Comparison of ENCODE assay signal across 23 cellular contexts in the genomic region with DNA sequence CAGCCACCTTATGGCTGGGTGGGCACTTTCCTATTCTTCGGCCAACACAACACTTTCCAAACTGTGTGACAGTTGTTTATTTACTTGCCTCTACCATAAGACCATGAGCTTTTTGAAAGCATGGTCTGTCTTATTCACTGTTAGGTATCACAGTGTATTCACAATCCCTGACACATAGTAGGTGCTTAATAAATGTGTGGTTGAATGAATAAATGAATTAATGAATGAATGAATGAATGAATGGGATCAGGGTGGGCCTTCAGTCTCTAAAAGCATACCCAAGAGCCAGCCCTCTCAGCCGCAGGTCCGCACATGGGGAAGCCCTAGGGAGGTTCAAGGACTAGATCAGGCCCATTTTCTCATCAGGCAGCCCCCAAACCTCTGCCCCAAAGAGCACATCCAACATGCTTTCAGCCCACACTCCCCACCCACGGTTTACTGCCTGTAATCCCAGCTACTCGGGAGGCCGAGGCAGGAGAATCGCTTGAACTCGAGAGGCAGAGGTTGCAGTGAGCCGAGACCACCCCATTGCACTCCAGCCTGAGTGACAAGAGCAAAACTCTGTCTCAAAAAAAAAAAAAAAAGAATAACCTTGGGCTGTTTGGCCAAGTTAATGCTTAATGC.
DNase-seq lines count a peak whose midpoint lies in the region; ATAC-seq, FAIRE-seq and TF ChIP-seq lines count a peak whose summit lies in the region.
"Had no signal": no experiment of that assay in that cellular context is flagged by ENCODE, and none has a peak within 500 bp of the region (broad histone marks: within the 10 kb centered on the region; RNA-seq: fewer than 3 reads in every experiment).

No MANE protein-coding gene starts in this region.

- H3K9ac ChIP-seq in GM12878 (ENCODE audit: control insufficient read depth, insufficient read depth, low read length) (no peak overlapping the region), mucosa of rectum (ENCODE audit: low read depth in 1 of 2, low read length in 2 of 2) (no peak overlapping the region)

- TF ChIP-seq CTCF in heart right ventricle (IDR thresholded peaks at IDR 0.05) = no peak
- TF ChIP-seq CTCF in GM12878 (IDR thresholded peaks at IDR 0.05 in 2 of 3, conservative IDR thresholded peaks at IDR 0.05 in 1 of 3; ENCODE audit: control insufficient read depth in 2 of 3, extremely low read depth in 1 of 3, insufficient read depth in 1 of 3, low read depth in 3 of 3, low read length in 3 of 3) = no peak

- H3K4me1 ChIP-seq in heart right ventricle (peaks cover 0 to 59% (median 31%) of the 10 kb centered on the region in 9 donors), GM12878 (ENCODE audit: control insufficient read depth, insufficient read depth, low read length) (no peaks in the 10 kb centered on the region), mucosa of rectum (ENCODE audit: control insufficient read depth in 2 of 2, insufficient read depth in 2 of 2, low read length in 2 of 2) (peaks cover 6 to 19% of the 10 kb centered on the region in 2 donors)

- TF ChIP-seq POLR2A in GM12878 (IDR thresholded peaks at IDR 0.05; ENCODE audit: low read depth, low read length) = no peak

- H3K36me3 ChIP-seq in heart right ventricle (no peaks in the 10 kb centered on the region), GM12878 (ENCODE audit: control insufficient read depth in 2 of 2, insufficient read depth in 2 of 2, low read length in 1 of 2) (no peaks in the 10 kb centered on the region), mucosa of rectum (ENCODE audit: control insufficient read depth in 2 of 2, insufficient read depth in 2 of 2, low read length in 2 of 2) (no peaks in the 10 kb centered on the region)
- H3K36me3 ChIP-seq: ascending aorta, suprapubic skin had no signal

- intact Hi-C loops in heart right ventricle (cut with DNase I) = loop anchor here in 3 of 10 donors (2.0 to 10.0 kb wide), 3 partner anchors 21 to 283 kb away; no protein-coding TSS in a partner anchor
- intact Hi-C loops in Right ventricle myocardium inferior (cut with DNase I) = loop anchor here (1.0 to 10.0 kb wide), 2 partner anchors 19 to 263 kb away; no protein-coding TSS in a partner anchor
- intact Hi-C loops in GM12878 (cut with micrococcal nuclease; ENCODE audit: unreplicated experiment) = no loop called here

- BruUV-seq in GM12878 (replicated peaks; lab: Mats Ljungman, UMichigan) = no TSS peak

- no peak overlapping the region for H3K4me2 ChIP-seq in GM12878 (ENCODE audit: control insufficient read depth, insufficient read depth)

- H3K27me3 ChIP-seq in heart right ventricle = no peaks in the 10 kb centered on the region
- H3K27me3 ChIP-seq in GM12878 (replicated peaks in 1 of 2; ENCODE audit: control insufficient read depth in 2 of 2, insufficient read depth in 2 of 2, low read length in 1 of 2) = no peaks in the 10 kb centered on the region
- H3K27me3 ChIP-seq in mucosa of rectum (ENCODE audit: control insufficient read depth in 2 of 2, insufficient read depth in 2 of 2, low read length in 2 of 2) = no peaks in the 10 kb centered on the region
- H3K27me3 ChIP-seq: ascending aorta, suprapubic skin had no signal

- WGBS in heart right ventricle, 2 donors = 71 to 72% methylated on average over 9 of the region's 9 CpGs
- WGBS in GM12878 (ENCODE audit: insufficient coverage, insufficient replicate concordance, low lambda C conversion rate, missing lambda C conversion rate) = 50% methylated on average over 9 of the region's 9 CpGs

- RAD21 ChIA-PET in GM12878 (lab: Charles Lee; ENCODE audit: unreplicated experiment) = no interaction called here

- H3K9me3 ChIP-seq in heart right ventricle (no peaks in the 10 kb centered on the region), GM12878 (replicated peaks; ENCODE audit: control insufficient read depth, insufficient read depth, low read length) (no peaks in the 10 kb centered on the region), mucosa of rectum (ENCODE audit: control insufficient read depth in 2 of 2, low read length in 2 of 2) (no peaks in the 10 kb centered on the region)
- H3K9me3 ChIP-seq: ascending aorta, suprapubic skin had no signal

- no peak overlapping the region for H2AFZ ChIP-seq in GM12878 (ENCODE audit: control insufficient read depth, low read depth, low read length)

- in situ Hi-C loops in GM12878 (cut with MboI) = no loop called here

- no peak for TF ChIP-seq RAD21 in GM12878 (IDR thresholded peaks at IDR 0.05; ENCODE audit: insufficient read depth, low read depth, low read length)

- FAIRE-seq in GM12878 (lab: Jason Lieb, UNC) = peak; percentile 44
- peak; percentile 17 for FAIRE-seq in urothelium cell line (lab: Jason Lieb, UNC)
- FAIRE-seq: GM12891, GM19239 had no signal

- no peak for TF ChIP-seq EP300 in GM12878 (IDR thresholded peaks at IDR 0.05; ENCODE audit: borderline replicate concordance in 1 of 2, control insufficient read depth in 1 of 2, low read depth in 2 of 2, low read length in 2 of 2)

- H3K27ac ChIP-seq in heart right ventricle = peak overlapping the region in 9 of 10 donors; percentile 13 to 76 (median 59)
- H3K27ac ChIP-seq in GM12878 (ENCODE audit: control insufficient read depth, insufficient read depth) = no peak overlapping the region
- H3K27ac ChIP-seq in mucosa of rectum (ENCODE audit: low read depth in 2 of 2, low read length in 2 of 2) = peak overlapping the region; percentile 36 to 64
- H3K27ac ChIP-seq: suprapubic skin had no signal

- no peaks in the 10 kb centered on the region for H3K79me2 ChIP-seq in GM12878 (ENCODE audit: control insufficient read depth, insufficient read depth, low read length)

- H3K4me3 ChIP-seq in heart right ventricle = no peak overlapping the region
- no peak overlapping the region for H3K4me3 ChIP-seq in GM12878
- no peak overlapping the region for H3K4me3 ChIP-seq in mucosa of rectum (ENCODE audit: low read length in 2 of 2)
- H3K4me3 ChIP-seq: ascending aorta, suprapubic skin had no signal

- DNase-seq in heart right ventricle (no peak), Right ventricle myocardium inferior (ENCODE audit: missing footprints) (no peak), GM12878 (ENCODE audit: low read depth, low spot score) (no peak), urothelium cell line (ENCODE audit: low spot score) (no peak), midbrain (lab: John Stamatoyannopoulos, UW) (no peak), NCI-H510A (lab: John Stamatoyannopoulos, UW) (no peak)
- DNase-seq: activated CD4-positive, alpha-beta T cell treated with anti-CD3 and anti-CD28 coated beads, Interleukin-2, amount 10 ng/mL, durations not matched to agents 7 days and 5 days; activated naive CD4-positive, alpha-beta T cell treated with anti-CD3 and anti-CD28 coated beads for 36 hours; activated T-cell treated with anti-CD3 and anti-CD28 coated beads for 4 hours; CD4-positive, alpha-beta T cell; effector memory CD8-positive, alpha-beta T cell; GOT3; MM.1S; NCI-H1436 treated with DMSO at 0.1 percent for 48 hours; NCI-H748 treated with DMSO at 0.1 percent for 48 hours; SIG-M5; T-cell had no signal

- POLR2A ChIA-PET in GM12878 (lab: Charles Lee) = no interaction called here

- ATAC-seq in heart right ventricle (peak in 1 of 8 donors; percentile 13), Right ventricle myocardium inferior (no peak), GM12878 (no peak), HG02623 (IDR thresholded peaks at IDR 0.05; ENCODE audit: unreplicated experiment) (no peak)
- ATAC-seq: effector memory CD8-positive, alpha-beta T cell; T-cell had no signal

- SMC1A ChIA-PET in GM12878 (lab: Charles Lee; ENCODE audit: uncharacterized antibody, unreplicated experiment) = interaction anchor here (0.6 to 1.0 kb wide), 2 partner anchors 70 to 301 kb away, joined by 3 read pairs; no protein-coding TSS in a partner anchor

- no peaks in the 10 kb centered on the region for H4K20me1 ChIP-seq in GM12878 (ENCODE audit: control insufficient read depth, insufficient read depth)

- CTCF ChIA-PET in GM12878 (lab: Yijun Ruan, JAX) = interaction anchor here (1.3 kb wide), 1 partner anchor 258 kb away, joined by 3 read pairs; no protein-coding TSS in a partner anchor

TF ChIP-seq in GM12878, 131 proteins besides CTCF, POLR2A, EP300 and RAD21:
- TF ChIP-seq ZBED1 (IDR thresholded peaks at IDR 0.05; ENCODE audit: borderline replicate concordance) = no peak
- TF ChIP-seq TCF7 (IDR thresholded peaks at IDR 0.05; ENCODE audit: borderline replicate concordance) = no peak
- no peak for TF ChIP-seq SRF (IDR thresholded peaks at IDR 0.05; ENCODE audit: low read depth in 2 of 2, low read length in 2 of 2)
- peak; percentile 28; the same call in 1 of the 2 replicates for TF ChIP-seq ZNF24 (IDR thresholded peaks at IDR 0.05)
- no peak for TF ChIP-seq STAT1 (conservative IDR thresholded peaks at IDR 0.05)
